9 cellular contexts compared by ENCODE assay signal in the genomic region with DNA sequence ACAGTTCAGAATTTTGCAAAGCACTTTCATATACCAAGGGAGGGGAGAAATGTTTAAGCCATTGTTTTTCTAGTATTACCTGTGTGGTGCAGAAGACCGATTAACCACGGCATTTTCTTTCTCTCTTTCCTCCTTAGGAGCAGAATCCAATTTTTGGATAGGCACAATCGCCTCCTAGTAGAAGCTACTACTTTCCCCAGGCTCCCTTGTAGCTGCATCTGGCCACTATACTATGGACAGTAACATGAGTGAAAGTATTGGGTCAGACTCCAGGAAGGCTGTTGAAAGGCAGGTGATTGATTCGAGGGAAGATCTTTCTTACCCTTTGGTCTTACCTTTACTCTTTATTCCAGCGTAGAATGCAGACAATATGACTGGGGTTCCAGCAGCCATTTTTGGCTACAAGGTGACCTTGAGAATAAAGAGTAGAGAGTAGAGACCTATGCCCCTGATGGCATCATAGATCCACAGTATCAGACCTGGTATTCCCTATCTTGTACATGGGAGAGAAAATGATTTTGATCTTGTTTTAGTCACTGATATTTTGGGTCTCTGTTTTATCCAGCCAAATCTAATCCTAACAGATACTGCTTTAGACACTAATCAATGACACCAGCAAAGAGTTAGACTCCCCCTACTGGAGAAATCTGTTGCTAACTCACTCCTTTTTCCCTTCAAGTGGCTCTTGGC.
DNase-seq lines count a peak whose midpoint lies in the region; ATAC-seq and TF ChIP-seq lines count a peak whose summit lies in the region.
"Had no signal": no experiment of that assay in that cellular context is flagged by ENCODE, and none has a peak within 500 bp of the region (broad histone marks: within the 10 kb centered on the region; RNA-seq: fewer than 3 reads in every experiment).

No MANE protein-coding gene starts in this region.

- H3K27ac ChIP-seq in body of pancreas = no peak overlapping the region
- no peak overlapping the region for H3K27ac ChIP-seq in liver (ENCODE audit: low read depth in 1 of 2, low read length in 2 of 2)
- H3K27ac ChIP-seq in vagina = no peak overlapping the region
- H3K27ac ChIP-seq: thoracic aorta had no signal

- H3K9ac ChIP-seq in liver (ENCODE audit: low read depth in 1 of 2, low read length in 2 of 2) = no peak overlapping the region

- H3K9me3 Mint-ChIP-seq in activated CD4-positive, alpha-beta T cell treated with anti-CD3 and anti-CD28 coated beads, Interleukin-2, amount 10 ng/mL, durations not matched to agents 7 days and 5 days = no peaks in the 10 kb centered on the region

- H3K9me3 ChIP-seq in body of pancreas (no peaks in the 10 kb centered on the region), liver (ENCODE audit: control insufficient read depth in 4 of 4, low read length in 3 of 4) (no peaks in the 10 kb centered on the region), vagina (no peaks in the 10 kb centered on the region)
- H3K9me3 ChIP-seq: thoracic aorta had no signal

- H3K36me3 ChIP-seq in body of pancreas (replicated peaks in 1 of 2; ENCODE audit: insufficient read depth in 1 of 2, low read depth in 2 of 2) (no peaks in the 10 kb centered on the region), liver (ENCODE audit: control insufficient read depth in 4 of 4, insufficient read depth in 3 of 4, low read depth in 1 of 4, low read length in 3 of 4) (no peaks in the 10 kb centered on the region), vagina (no peaks in the 10 kb centered on the region)
- H3K36me3 ChIP-seq: thoracic aorta had no signal

- no peaks in the 10 kb centered on the region for H3K36me3 Mint-ChIP-seq in activated CD4-positive, alpha-beta T cell treated with anti-CD3 and anti-CD28 coated beads, Interleukin-2, amount 10 ng/mL, durations not matched to agents 7 days and 5 days (ENCODE audit: low read depth)

- intact Hi-C loops in body of pancreas (cut with DNase I) (no loop called here), vagina (cut with DNase I) (no loop called here)

- POLR2A ChIA-PET in activated CD4-positive, alpha-beta T cell treated with anti-CD3 and anti-CD28 coated beads, Interleukin-2, amount 10 ng/mL, durations not matched to agents 7 days and 5 days (lab: Charles Lee) = no interaction called here

- TF ChIP-seq CTCF in body of pancreas (IDR thresholded peaks at IDR 0.05) (peak in 6 of 7 experiments; percentile 28 to 45 (median 37)), liver (IDR thresholded peaks at IDR 0.05; ENCODE audit: low read depth, low read length, missing input control) (peak; percentile 59), vagina (IDR thresholded peaks at IDR 0.05) (no peak)

- ATAC-seq in HG02642 (IDR thresholded peaks at IDR 0.05; ENCODE audit: poor library complexity, unreplicated experiment) = peak; percentile 69
- no peak for ATAC-seq in body of pancreas

- no peak for TF ChIP-seq POLR2A in body of pancreas (IDR thresholded peaks at IDR 0.05)
- TF ChIP-seq POLR2A in vagina (IDR thresholded peaks at IDR 0.05) = no peak

- H3K27me3 Mint-ChIP-seq in activated CD4-positive, alpha-beta T cell treated with anti-CD3 and anti-CD28 coated beads, Interleukin-2, amount 10 ng/mL, durations not matched to agents 7 days and 5 days = no peaks in the 10 kb centered on the region

- peaks cover 23% of the 10 kb centered on the region for H3K4me1 Mint-ChIP-seq in activated CD4-positive, alpha-beta T cell treated with anti-CD3 and anti-CD28 coated beads, Interleukin-2, amount 10 ng/mL, durations not matched to agents 7 days and 5 days

- no peak overlapping the region for H3K27ac Mint-ChIP-seq in activated CD4-positive, alpha-beta T cell treated with anti-CD3 and anti-CD28 coated beads, Interleukin-2, amount 10 ng/mL, durations not matched to agents 7 days and 5 days

- H3K27me3 ChIP-seq in body of pancreas = no peaks in the 10 kb centered on the region
- H3K27me3 ChIP-seq in liver (ENCODE audit: control insufficient read depth in 4 of 4, insufficient read depth in 4 of 4, low read length in 3 of 4) = no peaks in the 10 kb centered on the region
- no peaks in the 10 kb centered on the region for H3K27me3 ChIP-seq in vagina

- no peaks in the 10 kb centered on the region for H3K4me1 ChIP-seq in body of pancreas
- peaks cover 3 to 27% (median 18%) of the 10 kb centered on the region in 4 donors for H3K4me1 ChIP-seq in liver (ENCODE audit: control insufficient read depth in 4 of 4, insufficient read depth in 4 of 4, low read length in 3 of 4)
- H3K4me1 ChIP-seq in vagina = no peaks in the 10 kb centered on the region

- peak; percentile 65 for DNase-seq in activated CD4-positive, alpha-beta T cell treated with anti-CD3 and anti-CD28 coated beads, Interleukin-2, amount 10 ng/mL, durations not matched to agents 7 days and 5 days
- DNase-seq in activated CD4-positive, alpha-beta T cell treated with anti-CD3 and anti-CD28 coated beads for 48 hours = no peak
- DNase-seq in NCI-H524 treated with DMSO at 0.1 percent for 48 hours (lab: John Stamatoyannopoulos, UW) (peak; percentile 12), body of pancreas (no peak), vagina (ENCODE audit: extremely low spot score in 2 of 2) (no peak)
- no peak for DNase-seq in effector CD4-positive, alpha-beta T cell

- CTCF ChIA-PET in activated CD4-positive, alpha-beta T cell treated with anti-CD3 and anti-CD28 coated beads, Interleukin-2, amount 10 ng/mL, durations not matched to agents 7 days and 5 days (lab: Charles Lee) = no interaction called here

- 60 to 74% methylated on average over 5 of the region's 5 CpGs for WGBS in body of pancreas, 2 donors
- 82% methylated on average over 5 of the region's 5 CpGs for WGBS in liver

- peak; percentile 78 to 80 for TF ChIP-seq RAD21 in liver (IDR thresholded peaks at IDR 0.05)

- H3K4me3 ChIP-seq in body of pancreas (no peak overlapping the region), liver (ENCODE audit: low read depth in 1 of 3, low read length in 3 of 3) (no peak overlapping the region), vagina (no peak overlapping the region)
- H3K4me3 ChIP-seq: thoracic aorta had no signal

- no peak overlapping the region for H3K4me3 Mint-ChIP-seq in activated CD4-positive, alpha-beta T cell treated with anti-CD3 and anti-CD28 coated beads, Interleukin-2, amount 10 ng/mL, durations not matched to agents 7 days and 5 days

TF ChIP-seq in liver, 16 proteins besides CTCF, POLR2A, EP300 and RAD21:
- TF ChIP-seq RXRA (IDR thresholded peaks at IDR 0.05) = no peak
- no peak for TF ChIP-seq TAF1 (conservative IDR thresholded peaks at IDR 0.05)
- TF ChIP-seq, protein P1, sequence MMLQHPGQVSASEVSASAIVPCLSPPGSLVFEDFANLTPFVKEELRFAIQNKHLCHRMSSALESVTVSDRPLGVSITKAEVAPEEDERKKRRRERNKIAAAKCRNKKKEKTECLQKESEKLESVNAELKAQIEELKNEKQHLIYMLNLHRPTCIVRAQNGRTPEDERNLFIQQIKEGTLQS (IDR thresholded peaks at IDR 0.05) = no peak
- no peak for TF ChIP-seq HNF4A (conservative IDR thresholded peaks at IDR 0.05)
- TF ChIP-seq, protein P2, sequence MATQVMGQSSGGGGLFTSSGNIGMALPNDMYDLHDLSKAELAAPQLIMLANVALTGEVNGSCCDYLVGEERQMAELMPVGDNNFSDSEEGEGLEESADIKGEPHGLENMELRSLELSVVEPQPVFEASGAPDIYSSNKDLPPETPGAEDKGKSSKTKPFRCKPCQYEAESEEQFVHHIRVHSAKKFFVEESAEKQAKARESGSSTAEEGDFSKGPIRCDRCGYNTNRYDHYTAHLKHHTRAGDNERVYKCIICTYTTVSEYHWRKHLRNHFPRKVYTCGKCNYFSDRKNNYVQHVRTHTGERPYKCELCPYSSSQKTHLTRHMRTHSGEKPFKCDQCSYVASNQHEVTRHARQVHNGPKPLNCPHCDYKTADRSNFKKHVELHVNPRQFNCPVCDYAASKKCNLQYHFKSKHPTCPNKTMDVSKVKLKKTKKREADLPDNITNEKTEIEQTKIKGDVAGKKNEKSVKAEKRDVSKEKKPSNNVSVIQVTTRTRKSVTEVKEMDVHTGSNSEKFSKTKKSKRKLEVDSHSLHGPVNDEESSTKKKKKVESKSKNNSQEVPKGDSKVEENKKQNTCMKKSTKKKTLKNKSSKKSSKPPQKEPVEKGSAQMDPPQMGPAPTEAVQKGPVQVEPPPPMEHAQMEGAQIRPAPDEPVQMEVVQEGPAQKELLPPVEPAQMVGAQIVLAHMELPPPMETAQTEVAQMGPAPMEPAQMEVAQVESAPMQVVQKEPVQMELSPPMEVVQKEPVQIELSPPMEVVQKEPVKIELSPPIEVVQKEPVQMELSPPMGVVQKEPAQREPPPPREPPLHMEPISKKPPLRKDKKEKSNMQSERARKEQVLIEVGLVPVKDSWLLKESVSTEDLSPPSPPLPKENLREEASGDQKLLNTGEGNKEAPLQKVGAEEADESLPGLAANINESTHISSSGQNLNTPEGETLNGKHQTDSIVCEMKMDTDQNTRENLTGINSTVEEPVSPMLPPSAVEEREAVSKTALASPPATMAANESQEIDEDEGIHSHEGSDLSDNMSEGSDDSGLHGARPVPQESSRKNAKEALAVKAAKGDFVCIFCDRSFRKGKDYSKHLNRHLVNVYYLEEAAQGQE (IDR thresholded peaks at IDR 0.05) = no peak
- TF ChIP-seq, protein P3, sequence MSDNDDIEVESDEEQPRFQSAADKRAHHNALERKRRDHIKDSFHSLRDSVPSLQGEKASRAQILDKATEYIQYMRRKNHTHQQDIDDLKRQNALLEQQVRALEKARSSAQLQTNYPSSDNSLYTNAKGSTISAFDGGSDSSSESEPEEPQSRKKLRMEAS (IDR thresholded peaks at IDR 0.05) = no peak
- TF ChIP-seq NR2F2 (IDR thresholded peaks at IDR 0.05) = no peak
- TF ChIP-seq EGR1 (IDR thresholded peaks at IDR 0.05; ENCODE audit: low read depth in 2 of 2) = no peak
- TF ChIP-seq SP1 (IDR thresholded peaks at IDR 0.05) = no peak
- no peak for TF ChIP-seq YY1 (IDR thresholded peaks at IDR 0.05)

Comparison
In these comparisons a context has a peak if more than half of its experiments do, and no peak if none do; other contexts are left out.
1. DNase-seq: peak in activated CD4-positive, alpha-beta T cell treated with anti-CD3 and anti-CD28 coated beads, Interleukin-2, amount 10 ng/mL, durations not matched to agents 7 days and 5 days (single experiment) and NCI-H524 treated with DMSO at 0.1 percent for 48 hours (single experiment); none in activated CD4-positive, alpha-beta T cell treated with anti-CD3 and anti-CD28 coated beads for 48 hours (single experiment), body of pancreas (0 of 4), vagina (0 of 2) and effector CD4-positive, alpha-beta T cell (single experiment).
2. CTCF ChIP-seq: peak in body of pancreas (6 of 7) and liver (single experiment); none in vagina (0 of 3).